In genomic region chr2:138421971-138422335, GRCh38 we compare ENCODE assay signal across 10 cellular contexts.
A peak's percentile ranks its signal among the peaks of the same experiment; 100 is the strongest.
DNase-seq lines count a peak whose midpoint lies in the region; ATAC-seq and TF ChIP-seq lines count a peak whose summit lies in the region.
"Had no signal": no experiment of that assay in that cellular context is flagged by ENCODE, and none has a peak within 500 bp of the region (broad histone marks: within the 10 kb centered on the region; RNA-seq: fewer than 3 reads in every experiment).

No MANE protein-coding gene starts in this region.

- H3K4me1 ChIP-seq in stomach, result peaks cover 0 to 8% (median 3%) of the 10 kb centered on the region in 4 donors

- peaks cover 0 to 12% (median 7%) of the 10 kb centered on the region in 4 donors for H3K9me3 ChIP-seq in stomach

- no peak overlapping the region for H3K4me3 ChIP-seq in stomach
- H3K4me3 ChIP-seq: GM12878 had no signal

- no peak overlapping the region for H3K27ac ChIP-seq in stomach

- H3K27me3 ChIP-seq in stomach, result no peaks in the 10 kb centered on the region

- peaks cover 0 to 4% (median 0%) of the 10 kb centered on the region in 4 donors for H3K36me3 ChIP-seq in stomach

- peak; percentile 87 for DNase-seq in EL
- DNase-seq in NCI-H2029 (lab: John Stamatoyannopoulos, UW), result peak; percentile 32
- peak; percentile 72 for DNase-seq in dermis blood vessel endothelial cell
- no peak for DNase-seq in omental fat pad (ENCODE audit: low spot score)
- DNase-seq in superior temporal gyrus (ENCODE audit: extremely low spot score), result no peak
- DNase-seq in activated CD8-positive, alpha-beta memory T cell treated with anti-CD3 and anti-CD28 coated beads for 24 hours, result no peak
- DNase-seq in stomach, result no peak
- DNase-seq: NCI-H446 treated with DMSO at 0.1 percent for 48 hours had no signal

- intact Hi-C loops in stomach (cut with DNase I; ENCODE audit: low total_unique reads), result no loop called here

- TF ChIP-seq POLR2A in stomach (IDR thresholded peaks at IDR 0.05), result no peak

- no peak for TF ChIP-seq EP300 in stomach (IDR thresholded peaks at IDR 0.05)

- ATAC-seq in omental fat pad (ENCODE audit: low FRiP score) (peak; percentile 75), HG02885 (IDR thresholded peaks at IDR 0.05; ENCODE audit: poor library complexity, unreplicated experiment) (no peak)
- ATAC-seq: GM12878 had no signal

- no peak for TF ChIP-seq CTCF in omental fat pad (IDR thresholded peaks at IDR 0.05)
- no peak for TF ChIP-seq CTCF in stomach (IDR thresholded peaks at IDR 0.05)

Comparison
In these comparisons a context has a peak if more than half of its experiments do, and no peak if none do; other contexts are left out.
1. DNase-seq: peak in EL (single experiment), NCI-H2029 (single experiment) and dermis blood vessel endothelial cell (single experiment); none in omental fat pad (single experiment), superior temporal gyrus (single experiment), activated CD8-positive, alpha-beta memory T cell treated with anti-CD3 and anti-CD28 coated beads for 24 hours (single experiment) and stomach (single experiment).